20 cellular contexts compared by ENCODE assay signal in genomic region chr4:40182979-40183378, GRCh38. TPM values are rescaled to one million over a fixed set of nuclear protein-coding genes. Genes with fewer than 3 reads are reported as not detected.
"Had no signal": no experiment of that assay in that cellular context is flagged by ENCODE, and none has a peak within 500 bp of the region (broad histone marks: within the 10 kb centered on the region; RNA-seq: fewer than 3 reads in every experiment).

No MANE protein-coding gene starts in this region.

- H3K4me3 ChIP-seq: cardiac muscle cell, hepatocyte had no signal

- H3K36me3 ChIP-seq: cardiac muscle cell had no signal

- H3K27me3 Mint-ChIP-seq: activated CD4-positive, alpha-beta T cell treated with anti-CD3 and anti-CD28 coated beads for 36 hours; activated naive CD8-positive, alpha-beta T cell treated with anti-CD3 and anti-CD28 coated beads for 36 hours; activated T-helper 17 cell treated with anti-CD3 and anti-CD28 coated beads, Interleukin-2, amount 50 U/mL, for 72 hours; effector memory CD8-positive, alpha-beta T cell; stimulated activated naive B cell treated with anti-CD40 and anti-IgM and Interleukin-4, amounts not matched to agents 10 μg/mL and 1 μg/mL and 100 μg/mL, for 72 hours had no signal

- H3K4me3 Mint-ChIP-seq: nephron progenitor cell had no signal

- H3K27me3 ChIP-seq: cardiac muscle cell, hepatocyte had no signal

- H3K27ac ChIP-seq: cardiac muscle cell, hepatocyte had no signal

- DNase-seq: activated CD4-positive, alpha-beta T cell treated with anti-CD3 and anti-CD28 coated beads for 36 hours; activated CD4-positive, alpha-beta T cell treated with anti-CD3 and anti-CD28 coated beads, Interleukin-2, amount 50 U/mL, for 48 hours; activated naive CD4-positive, alpha-beta T cell; activated naive CD8-positive, alpha-beta T cell treated with anti-CD3 and anti-CD28 coated beads for 36 hours; activated T-cell treated with anti-CD3 and anti-CD28 coated beads for 4 hours; amniotic stem cell; effector memory CD8-positive, alpha-beta T cell; kidney; midbrain; nephron progenitor cell; nucleus accumbens; stimulated activated CD4-positive, alpha-beta T cell treated with anti-CD3 and anti-CD28 coated beads, Interleukin-4, amount 100 ng/mL, for 4 hours; stimulated activated naive B cell treated with anti-CD40 and anti-IgM and Interleukin-4, amounts not matched to agents 10 μg/mL and 1 μg/mL and 100 μg/mL, for 72 hours had no signal

- H3K4me2 ChIP-seq: hepatocyte had no signal

- ATAC-seq: effector memory CD8-positive, alpha-beta T cell; left lobe of liver; sciatic nerve had no signal

- H3K9me3 Mint-ChIP-seq: activated naive CD8-positive, alpha-beta T cell treated with anti-CD3 and anti-CD28 coated beads for 36 hours; effector memory CD8-positive, alpha-beta T cell; stimulated activated naive B cell treated with anti-CD40 and anti-IgM and Interleukin-4, amounts not matched to agents 10 μg/mL and 1 μg/mL and 100 μg/mL, for 72 hours had no signal

RNA-seq across cellular contexts. Expression of gene RHOH, which starts 13.9 kb away (rescaled TPM):
- total RNA-seq: cardiac muscle cell, fibroblast of villous mesenchyme, hepatocyte, lung microvascular endothelial cell had no signal
